In genomic region chr3:163779396-163780344, GRCh38 we compare ENCODE assay signal across 21 cellular contexts.
DNase-seq lines count a peak whose midpoint lies in the region; ATAC-seq and TF ChIP-seq lines count a peak whose summit lies in the region.
"Had no signal": no experiment of that assay in that cellular context is flagged by ENCODE, and none has a peak within 500 bp of the region (broad histone marks: within the 10 kb centered on the region; RNA-seq: fewer than 3 reads in every experiment).

No MANE protein-coding gene starts in this region.

- H3K36me3 Mint-ChIP-seq in GM23338 (ENCODE audit: low read depth): no peaks in the 10 kb centered on the region
- H3K36me3 Mint-ChIP-seq: CD8-positive, alpha-beta memory T cell had no signal

- H4K20me1 ChIP-seq in GM23338 (replicated peaks; ENCODE audit: insufficient read depth) (no peaks in the 10 kb centered on the region), OCI-LY7 (ENCODE audit: insufficient read depth, low read length) (no peaks in the 10 kb centered on the region)

- H3K9me3 ChIP-seq in OCI-LY7 (ENCODE audit: low read length): no peaks in the 10 kb centered on the region
- H3K9me3 ChIP-seq: lower lobe of right lung, vagina had no signal

- H3K36me3 ChIP-seq in GM23338 (ENCODE audit: insufficient read depth) (no peaks in the 10 kb centered on the region), OCI-LY7 (ENCODE audit: insufficient read depth, low read length) (no peaks in the 10 kb centered on the region)
- H3K36me3 ChIP-seq: lower lobe of right lung, vagina had no signal

- H3K27me3 ChIP-seq in GM23338 (ENCODE audit: insufficient read depth): no peaks in the 10 kb centered on the region
- H3K27me3 ChIP-seq: vagina had no signal

- H3K4me2 ChIP-seq in GM23338 (no peak overlapping the region), OCI-LY7 (ENCODE audit: low read length) (no peak overlapping the region)

- peaks cover 2% of the 10 kb centered on the region for H3K4me1 Mint-ChIP-seq in GM23338
- H3K4me1 Mint-ChIP-seq: activated CD4-positive, alpha-beta T cell treated with anti-CD3 and anti-CD28 coated beads, Interleukin-2, amount 10 ng/mL, durations not matched to agents 7 days and 5 days; CD8-positive, alpha-beta memory T cell; central memory CD8-positive, alpha-beta T cell had no signal

- POLR2A ChIA-PET in OCI-LY7 (lab: Charles Lee): no interaction called here

- peak; percentile 47; the same call in 2 of the 3 replicates for ATAC-seq in GM23338
- ATAC-seq in HG03039 (IDR thresholded peaks at IDR 0.05; ENCODE audit: unreplicated experiment): no peak
- ATAC-seq in HG02973 (IDR thresholded peaks at IDR 0.05; ENCODE audit: unreplicated experiment): no peak
- ATAC-seq: lower lobe of right lung, Right ventricle myocardium inferior had no signal

- H3K4me1 ChIP-seq in GM23338 (ENCODE audit: insufficient read depth): peaks cover 10% of the 10 kb centered on the region
- no peaks in the 10 kb centered on the region for H3K4me1 ChIP-seq in OCI-LY7 (ENCODE audit: insufficient read depth, low read length, poor library complexity, severe bottlenecking)
- H3K4me1 ChIP-seq: lower lobe of right lung, vagina had no signal

- CTCF ChIA-PET in OCI-LY7 (lab: Charles Lee; ENCODE audit: unreplicated experiment): no interaction called here

- TF ChIP-seq CTCF in GM23338 (conservative IDR thresholded peaks at IDR 0.05; ENCODE audit: low read depth in 2 of 2) (peak; percentile 78 to 80), OCI-LY7 (conservative IDR thresholded peaks at IDR 0.05; ENCODE audit: low read length) (0 out of 2 replicates have a peak, but pooled peaks have one; percentile 22)

- DNase-seq in COLO829 (ENCODE audit: low spot score) (peak; percentile 1), GM23338 (ENCODE audit: low spot score) (peak; percentile 55), OCI-LY7 (ENCODE audit: low spot score) (no peak), iPS-NIHi7 (ENCODE audit: extremely low spot score) (peak; percentile 17), amygdala (lab: John Stamatoyannopoulos, UW) (no peak), hypothalamus (lab: John Stamatoyannopoulos, UW) (no peak)
- DNase-seq: activated CD4-positive, alpha-beta T cell treated with anti-CD3 and anti-CD28 coated beads, Interleukin-2, amount 10 ng/mL, durations not matched to agents 7 days and 5 days; amniotic stem cell; CD8-positive, alpha-beta memory T cell; glutamatergic neuron; IMR-90; lower lobe of right lung; NCI-H526; posterior cingulate gyrus; stimulated activated CD4-positive, alpha-beta T cell treated with anti-CD3 and anti-CD28 coated beads, Interleukin-4, amount 100 ng/mL, for 1 hour; T-helper 1 cell had no signal

- peaks cover 4% of the 10 kb centered on the region; the same call in 2 of the 3 replicates for H3K9me3 Mint-ChIP-seq in GM23338

- H3K27ac ChIP-seq in GM23338 (ENCODE audit: low read depth) (no peak overlapping the region; the same call in 1 of the 2 replicates), OCI-LY7 (ENCODE audit: low read depth, low read length, poor library complexity, severe bottlenecking) (no peak overlapping the region)
- H3K27ac ChIP-seq: lower lobe of right lung, vagina had no signal

- no peaks in the 10 kb centered on the region for H3F3A ChIP-seq in GM23338 (replicated peaks; ENCODE audit: low read depth)

- BruUV-seq in OCI-LY7 (replicated peaks; lab: Mats Ljungman, UMichigan): no TSS peak

- H3K4me3 Mint-ChIP-seq in GM23338: no peak overlapping the region
- H3K4me3 Mint-ChIP-seq: activated CD4-positive, alpha-beta T cell treated with anti-CD3 and anti-CD28 coated beads, Interleukin-2, amount 10 ng/mL, durations not matched to agents 7 days and 5 days; CD8-positive, alpha-beta memory T cell; central memory CD8-positive, alpha-beta T cell had no signal

- peak overlapping the region; percentile 29; the same call in 1 of the 2 replicates for H2AFZ ChIP-seq in GM23338
- H2AFZ ChIP-seq in OCI-LY7 (ENCODE audit: low read length): no peak overlapping the region

- H3K9me2 ChIP-seq in GM23338 (ENCODE audit: insufficient read depth): no peaks in the 10 kb centered on the region
- H3K9me2 ChIP-seq in OCI-LY7 (ENCODE audit: insufficient read depth, low read length): no peaks in the 10 kb centered on the region

- H3K79me2 ChIP-seq in GM23338 (replicated peaks; ENCODE audit: insufficient read depth) (no peaks in the 10 kb centered on the region), OCI-LY7 (ENCODE audit: insufficient read depth, low read depth, low read length) (no peaks in the 10 kb centered on the region)

- H3K27ac Mint-ChIP-seq in GM23338: no peak overlapping the region
- H3K27ac Mint-ChIP-seq: activated CD4-positive, alpha-beta T cell treated with anti-CD3 and anti-CD28 coated beads, Interleukin-2, amount 10 ng/mL, durations not matched to agents 7 days and 5 days; CD8-positive, alpha-beta memory T cell had no signal

- intact Hi-C loops in OCI-LY7 (cut with micrococcal nuclease; ENCODE audit: unreplicated experiment): no loop called here

- H3K4me3 ChIP-seq in GM23338: no peak overlapping the region
- no peak overlapping the region for H3K4me3 ChIP-seq in OCI-LY7 (ENCODE audit: low read depth, low read length, poor library complexity, severe bottlenecking)
- H3K4me3 ChIP-seq: lower lobe of right lung, vagina had no signal

- no peaks in the 10 kb centered on the region for H3K27me3 Mint-ChIP-seq in GM23338 (ENCODE audit: insufficient read depth, low read depth, poor library complexity)
- H3K27me3 Mint-ChIP-seq: activated CD4-positive, alpha-beta T cell treated with anti-CD3 and anti-CD28 coated beads, Interleukin-2, amount 10 ng/mL, durations not matched to agents 7 days and 5 days; CD8-positive, alpha-beta memory T cell; central memory CD8-positive, alpha-beta T cell had no signal

TF ChIP-seq in GM23338, 12 proteins besides CTCF, POLR2A, EP300 and RAD21:
- TF ChIP-seq ETS1 (IDR thresholded peaks at IDR 0.05): no peak
- 0 out of 2 replicates have a peak, but pooled peaks have one; percentile 5 for TF ChIP-seq NANOG (IDR thresholded peaks at IDR 0.05; ENCODE audit: borderline replicate concordance)
TF ChIP-seq in GM23338: peak in this region for 1.

Comparison
In these comparisons a context has a peak if more than half of its experiments do, and no peak if none do; other contexts are left out.
1. DNase-seq: peak in COLO829 (single experiment), GM23338 (single experiment) and iPS-NIHi7 (single experiment); none in OCI-LY7 (single experiment), amygdala (0 of 56) and hypothalamus (0 of 51).